8 cellular contexts compared by ENCODE assay signal in genomic region chr6:149750136-149750609, GRCh38. TPM values are rescaled to one million over a fixed set of nuclear protein-coding genes. Genes with fewer than 3 reads are reported as not detected.
DNase-seq lines count a peak whose midpoint lies in the region; ATAC-seq and TF ChIP-seq lines count a peak whose summit lies in the region.

No MANE protein-coding gene starts in this region.

- intact Hi-C loops in activated T-helper 1 cell treated with anti-CD3 and anti-CD28 coated beads, Interleukin-12 subunit alpha, Interleukin-12 subunit beta, Interleukin-2, Interleukin-4 antibody, amounts not matched to agents 30 ng/mL and 10 ng/mL and 1 ng/mL, durations not matched to agents 14 hours and 24 hours and 36 hours (cut with micrococcal nuclease), result loop anchor here (1.0 kb wide), 1 partner anchor 184 kb away; the partner anchor contains the start of gene GINM1
- intact Hi-C loops in testis (cut with DNase I; ENCODE audit: low total_unique reads), result no loop called here

- no peaks in the 10 kb centered on the region for H3K27me3 ChIP-seq in testis

- H3K27ac Mint-ChIP-seq in activated T-helper 1 cell treated with anti-CD3 and anti-CD28 coated beads, Interleukin-12 subunit alpha, Interleukin-12 subunit beta, Interleukin-2, Interleukin-4 antibody, amounts not matched to agents 30 ng/mL and 10 ng/mL and 1 ng/mL, durations not matched to agents 14 hours and 24 hours and 36 hours, result peak overlapping the region; percentile 83
- peak overlapping the region; percentile 86 for H3K27ac Mint-ChIP-seq in neural crest cell (ENCODE audit: unreplicated experiment)

- peaks cover 3% of the 10 kb centered on the region for H3K36me3 Mint-ChIP-seq in activated T-helper 1 cell treated with anti-CD3 and anti-CD28 coated beads, Interleukin-12 subunit alpha, Interleukin-12 subunit beta, Interleukin-2, Interleukin-4 antibody, amounts not matched to agents 30 ng/mL and 10 ng/mL and 1 ng/mL, durations not matched to agents 14 hours and 24 hours and 36 hours (ENCODE audit: low read depth)
- H3K36me3 Mint-ChIP-seq in neural crest cell (ENCODE audit: low read depth), result no peaks in the 10 kb centered on the region

- H3K27ac ChIP-seq in testis, result peak overlapping the region; percentile 72 to 90

- DNase-seq in COR-L47 (lab: John Stamatoyannopoulos, UW), result peak; percentile 35
- DNase-seq in HS-5 (ENCODE audit: low read depth), result peak; percentile 47
- DNase-seq in OCI-M1 (lab: John Stamatoyannopoulos, UW), result peak; percentile 86
- peak; percentile 42 for DNase-seq in activated T-helper 1 cell treated with anti-CD3 and anti-CD28 coated beads, Interleukin-12 subunit alpha, Interleukin-12 subunit beta, Interleukin-2, Interleukin-4 antibody, amounts not matched to agents 30 ng/mL and 10 ng/mL and 1 ng/mL, durations not matched to agents 14 hours and 24 hours and 36 hours (ENCODE audit: low spot score)
- peak; percentile 40 for DNase-seq in fibroblast of peridontal ligament (ENCODE audit: extremely low read depth)
- peak; percentile 32 for DNase-seq in neural crest cell (ENCODE audit: low read depth, low spot score)
- peak; percentile 81 for DNase-seq in testis

- no peaks in the 10 kb centered on the region for H3K27me3 Mint-ChIP-seq in activated T-helper 1 cell treated with anti-CD3 and anti-CD28 coated beads, Interleukin-12 subunit alpha, Interleukin-12 subunit beta, Interleukin-2, Interleukin-4 antibody, amounts not matched to agents 30 ng/mL and 10 ng/mL and 1 ng/mL, durations not matched to agents 14 hours and 24 hours and 36 hours (ENCODE audit: insufficient read depth)
- H3K27me3 Mint-ChIP-seq in neural crest cell (ENCODE audit: low read depth), result no peaks in the 10 kb centered on the region

- WGBS in testis, 2 donors, result 0 to 1% methylated on average over 21 to 25 of the region's 25 CpGs

- peak overlapping the region; percentile 87 for H3K4me3 Mint-ChIP-seq in activated T-helper 1 cell treated with anti-CD3 and anti-CD28 coated beads, Interleukin-12 subunit alpha, Interleukin-12 subunit beta, Interleukin-2, Interleukin-4 antibody, amounts not matched to agents 30 ng/mL and 10 ng/mL and 1 ng/mL, durations not matched to agents 14 hours and 24 hours and 36 hours
- peak overlapping the region; percentile 92 for H3K4me3 Mint-ChIP-seq in neural crest cell

- H3K4me3 ChIP-seq in testis, result peak overlapping the region; percentile 75 to 96

- H3K9me3 Mint-ChIP-seq in activated T-helper 1 cell treated with anti-CD3 and anti-CD28 coated beads, Interleukin-12 subunit alpha, Interleukin-12 subunit beta, Interleukin-2, Interleukin-4 antibody, amounts not matched to agents 30 ng/mL and 10 ng/mL and 1 ng/mL, durations not matched to agents 14 hours and 24 hours and 36 hours, result no peaks in the 10 kb centered on the region
- no peaks in the 10 kb centered on the region for H3K9me3 Mint-ChIP-seq in neural crest cell

- TF ChIP-seq CTCF in neural crest cell (conservative IDR thresholded peaks at IDR 0.05) (no peak), testis (IDR thresholded peaks at IDR 0.05) (no peak)

- no peaks in the 10 kb centered on the region for H3K9me3 ChIP-seq in testis

- TF ChIP-seq POLR2A in testis (IDR thresholded peaks at IDR 0.05), result no peak

- H3K4me1 ChIP-seq in testis, result peaks cover 16% of the 10 kb centered on the region

- ATAC-seq in GM21367 (IDR thresholded peaks at IDR 0.05; ENCODE audit: unreplicated experiment), result peak; percentile 41

- no peaks in the 10 kb centered on the region for H3K36me3 ChIP-seq in testis (ENCODE audit: low read depth, missing control alignments)

- H3K4me1 Mint-ChIP-seq in activated T-helper 1 cell treated with anti-CD3 and anti-CD28 coated beads, Interleukin-12 subunit alpha, Interleukin-12 subunit beta, Interleukin-2, Interleukin-4 antibody, amounts not matched to agents 30 ng/mL and 10 ng/mL and 1 ng/mL, durations not matched to agents 14 hours and 24 hours and 36 hours (ENCODE audit: low read depth), result peaks cover 30% of the 10 kb centered on the region
- peaks cover 34% of the 10 kb centered on the region for H3K4me1 Mint-ChIP-seq in neural crest cell

RNA-seq across cellular contexts. Expression of gene PCMT1, which starts 0.6 kb away (rescaled TPM):
- 88.8 and 92.3 TPM in 2 replicates for total RNA-seq in activated T-helper 1 cell treated with anti-CD3 and anti-CD28 coated beads, Interleukin-12 subunit alpha, Interleukin-12 subunit beta, Interleukin-2, Interleukin-4 antibody, amounts not matched to agents 30 ng/mL and 10 ng/mL and 1 ng/mL, durations not matched to agents 14 hours and 24 hours and 36 hours
- total RNA-seq in neural crest cell (65.5 and 67.4 TPM in 2 replicates), testis (100 to 1,000 TPM; 196 to 220 TPM)
- polyA plus RNA-seq in testis (ENCODE audit: insufficient read depth, low read depth, low replicate concordance), result 192 TPM

RNA-seq across cellular contexts. Expression of gene NUP43, which starts 3.8 kb away (rescaled TPM):
- 81.3 and 90.5 TPM in 2 replicates for total RNA-seq in activated T-helper 1 cell treated with anti-CD3 and anti-CD28 coated beads, Interleukin-12 subunit alpha, Interleukin-12 subunit beta, Interleukin-2, Interleukin-4 antibody, amounts not matched to agents 30 ng/mL and 10 ng/mL and 1 ng/mL, durations not matched to agents 14 hours and 24 hours and 36 hours
- 67.2 and 73.3 TPM in 2 replicates for total RNA-seq in neural crest cell
- 10 to 100 TPM; 28.3 to 32.2 TPM for total RNA-seq in testis
- 14.8 TPM for polyA plus RNA-seq in testis (ENCODE audit: insufficient read depth, low read depth, low replicate concordance)

RNA-seq across cellular contexts. Expression of gene LATS1, which starts 32.3 kb away (rescaled TPM):
- total RNA-seq in activated T-helper 1 cell treated with anti-CD3 and anti-CD28 coated beads, Interleukin-12 subunit alpha, Interleukin-12 subunit beta, Interleukin-2, Interleukin-4 antibody, amounts not matched to agents 30 ng/mL and 10 ng/mL and 1 ng/mL, durations not matched to agents 14 hours and 24 hours and 36 hours, result 33.1 and 34.0 TPM in 2 replicates
- total RNA-seq in neural crest cell (27.4 and 32.7 TPM in 2 replicates), testis (10 to 100 TPM; 35.0 to 38.7 TPM)
- 17.4 TPM for polyA plus RNA-seq in testis (ENCODE audit: insufficient read depth, low read depth, low replicate concordance)

Comparison
In these comparisons a context has a peak if more than half of its experiments do, and no peak if none do; other contexts are left out.
1. Peak in every context shown above with its lines: DNase-seq, ATAC-seq, H3K4me3 ChIP-seq and H3K27ac ChIP-seq.
2. DNase-seq: peak in every context shown above with its lines; median percentile 86 in OCI-M1; 81 in testis; 47 in HS-5; 42 in activated T-helper 1 cell treated with anti-CD3 and anti-CD28 coated beads, Interleukin-12 subunit alpha, Interleukin-12 subunit beta, Interleukin-2, Interleukin-4 antibody, amounts not matched to agents 30 ng/mL and 10 ng/mL and 1 ng/mL, durations not matched to agents 14 hours and 24 hours and 36 hours; 40 in fibroblast of peridontal ligament; 35 in COR-L47; 32 in neural crest cell.